7 cellular contexts compared by ENCODE assay signal in the genomic region with DNA sequence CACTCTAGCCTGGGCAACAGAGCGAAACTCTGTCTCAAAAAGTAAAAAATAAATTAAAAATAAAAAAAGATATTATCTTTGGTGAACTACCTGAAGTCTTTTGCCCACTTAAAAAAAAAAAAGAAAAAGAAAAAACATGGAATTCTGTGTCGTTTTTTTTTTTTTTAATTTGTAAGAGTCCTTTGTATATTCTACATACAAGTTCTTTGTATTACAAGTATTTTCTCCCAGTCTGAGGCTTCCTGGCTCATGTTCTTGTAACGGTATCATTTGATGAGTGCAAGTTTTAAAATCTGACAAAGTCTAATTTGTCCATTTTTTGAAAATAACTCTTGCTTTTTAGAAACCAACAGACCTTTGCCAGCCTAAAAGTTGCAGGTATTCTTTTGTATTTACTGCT.
"Had no signal": no experiment of that assay in that cellular context is flagged by ENCODE, and none has a peak within 500 bp of the region (broad histone marks: within the 10 kb centered on the region; RNA-seq: fewer than 3 reads in every experiment).

No MANE protein-coding gene starts in this region.

- FAIRE-seq: GM12878, GM12891, GM12892, GM18507, GM19239 had no signal

- ATAC-seq: GM12878 had no signal

- H3K4me3 ChIP-seq: GM12878 had no signal

- DNase-seq: GDM1, GF-D8 had no signal
